ENCODE assay signal across 26 cellular contexts in genomic region chr13:46636451-46636850, GRCh38.
"Had no signal": no experiment of that assay in that cellular context is flagged by ENCODE, and none has a peak within 500 bp of the region (broad histone marks: within the 10 kb centered on the region; RNA-seq: fewer than 3 reads in every experiment).

No MANE protein-coding gene starts in this region.

- H3K9me3 Mint-ChIP-seq: dendritic cell treated with granulocyte-macrophage colony-stimulating factor and Interleukin-4, amounts not matched to agents 40 ng/mL and 50 ng/mL, for 4 days; endodermal cell; naive thymus-derived CD8-positive, alpha-beta T cell; stimulated activated effector memory CD8-positive, alpha-beta T cell treated with anti-CD3 and anti-CD28 coated beads, Interleukin-12 subunit alpha, Interleukin-12 subunit beta, amount 100 ng/mL, for 72 hours had no signal

- H3K4me1 ChIP-seq: colonic mucosa, uterus had no signal

- H3K27ac Mint-ChIP-seq: dendritic cell treated with granulocyte-macrophage colony-stimulating factor and Interleukin-4, amounts not matched to agents 40 ng/mL and 50 ng/mL, for 4 days; endodermal cell; stimulated activated effector memory CD8-positive, alpha-beta T cell treated with anti-CD3 and anti-CD28 coated beads, Interleukin-12 subunit alpha, Interleukin-12 subunit beta, amount 100 ng/mL, for 72 hours had no signal

- H3K4me3 ChIP-seq: colonic mucosa, esophagus muscularis mucosa, gastroesophageal sphincter, heart right ventricle, left lung, ovary, psoas muscle, sigmoid colon, thoracic aorta, tibial nerve, upper lobe of right lung, uterus had no signal

- H3K36me3 ChIP-seq: colonic mucosa, esophagus muscularis mucosa, gastroesophageal sphincter, heart right ventricle, left lung, ovary, sigmoid colon, thoracic aorta, tibial nerve, upper lobe of right lung, uterus had no signal

- H3K27me3 Mint-ChIP-seq: dendritic cell treated with granulocyte-macrophage colony-stimulating factor and Interleukin-4, amounts not matched to agents 40 ng/mL and 50 ng/mL, for 4 days; naive thymus-derived CD8-positive, alpha-beta T cell had no signal

- H3K9me3 ChIP-seq: colonic mucosa, esophagus muscularis mucosa, gastroesophageal sphincter, heart right ventricle, left lung, ovary, psoas muscle, sigmoid colon, thoracic aorta, tibial nerve, upper lobe of right lung, uterus had no signal

- H3K27ac ChIP-seq: colonic mucosa, foreskin keratinocyte, left lung, ovary, psoas muscle, thoracic aorta, tibial nerve, upper lobe of right lung, uterus had no signal

- H3K4me3 Mint-ChIP-seq: dendritic cell treated with granulocyte-macrophage colony-stimulating factor and Interleukin-4, amounts not matched to agents 40 ng/mL and 50 ng/mL, for 4 days; endodermal cell; stimulated activated effector memory CD8-positive, alpha-beta T cell treated with anti-CD3 and anti-CD28 coated beads, Interleukin-12 subunit alpha, Interleukin-12 subunit beta, amount 100 ng/mL, for 72 hours had no signal

- DNase-seq: colonic mucosa; effector CD8-positive, alpha-beta T cell; foreskin keratinocyte; heart right ventricle; hippocampal formation; left cardiac atrium; left lung; naive thymus-derived CD8-positive, alpha-beta T cell; occipital lobe; ovary; posterior cingulate gyrus; psoas muscle; right cardiac atrium; sigmoid colon; stimulated activated CD4-positive, alpha-beta T cell treated with anti-CD3 and anti-CD28 coated beads, Interleukin-2, amount 100 ng/mL, for 24 hours; stimulated activated CD4-positive, alpha-beta T cell treated with anti-CD3 and anti-CD28 coated beads, Interleukin-4, amount 100 ng/mL, for 24 hours; stimulated activated naive CD8-positive, alpha-beta T cell treated with anti-CD3 and anti-CD28 coated beads, Interleukin-15, Interleukin-2, amounts not matched to agents 100 U/mL and 50 U/mL, for 24 hours; upper lobe of right lung; uterus had no signal

- ATAC-seq: foreskin keratinocyte; gastroesophageal sphincter; heart right ventricle; left cardiac atrium; left lung; naive thymus-derived CD8-positive, alpha-beta T cell; psoas muscle; stimulated activated effector memory CD8-positive, alpha-beta T cell treated with anti-CD3 and anti-CD28 coated beads, Interleukin-12 subunit alpha, Interleukin-12 subunit beta, amount 100 ng/mL, for 72 hours; stimulated activated naive CD8-positive, alpha-beta T cell treated with anti-CD3 and anti-CD28 coated beads, Interleukin-15, Interleukin-2, amounts not matched to agents 100 U/mL and 50 U/mL, for 24 hours; upper lobe of right lung had no signal

- H3K27me3 ChIP-seq: colonic mucosa, esophagus muscularis mucosa, foreskin keratinocyte, gastroesophageal sphincter, heart right ventricle, left lung, ovary, sigmoid colon, tibial nerve, upper lobe of right lung, uterus had no signal
